ENCODE assay signal across 9 cellular contexts in the genomic region with DNA sequence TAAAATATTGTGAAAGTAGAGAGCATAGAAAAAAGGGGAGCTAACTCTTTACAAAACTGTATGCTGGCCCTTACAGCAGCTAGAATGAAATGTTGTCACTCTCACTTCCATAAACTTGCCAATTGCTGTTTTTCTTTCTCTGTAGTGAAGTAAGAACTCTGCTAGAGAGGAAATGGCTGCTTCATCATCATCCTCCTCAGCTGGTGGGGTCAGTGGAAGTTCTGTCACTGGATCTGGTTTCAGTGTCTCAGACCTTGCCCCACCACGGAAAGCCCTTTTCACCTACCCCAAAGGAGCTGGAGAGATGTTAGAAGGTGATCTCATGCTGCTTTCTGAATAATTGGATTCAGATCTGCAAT. TPM values are rescaled to one million over a fixed set of nuclear protein-coding genes. Genes with fewer than 3 reads are reported as not detected.
DNase-seq lines count a peak whose midpoint lies in the region; ATAC-seq lines count a peak whose summit lies in the region.
"Had no signal": no experiment of that assay in that cellular context is flagged by ENCODE, and none has a peak within 500 bp of the region (broad histone marks: within the 10 kb centered on the region; RNA-seq: fewer than 3 reads in every experiment).

No MANE protein-coding gene starts in this region.

- H3K27me3 Mint-ChIP-seq in activated CD8-positive, alpha-beta T cell treated with anti-CD3 and anti-CD28 coated beads, Interleukin-2, amount 10 ng/mL, durations not matched to agents 7 days and 5 days (ENCODE audit: low read depth): no peaks in the 10 kb centered on the region
- no peaks in the 10 kb centered on the region for H3K27me3 Mint-ChIP-seq in immature natural killer cell (ENCODE audit: low read depth in 3 of 3)
- H3K27me3 Mint-ChIP-seq in stimulated activated naive CD8-positive, alpha-beta T cell treated with anti-CD3 and anti-CD28 coated beads, Interleukin-15, Interleukin-2, amounts not matched to agents 100 ng/mL and 50 ng/mL, for 24 hours: no peaks in the 10 kb centered on the region

- H3K27ac ChIP-seq in Karpas-422 (ENCODE audit: low read length): peak overlapping the region; percentile 3; the same call in 1 of the 2 replicates

- POLR2A ChIA-PET in activated CD8-positive, alpha-beta T cell treated with anti-CD3 and anti-CD28 coated beads, Interleukin-2, amount 10 ng/mL, durations not matched to agents 7 days and 5 days (lab: Charles Lee): interaction anchor here (0.9 to 2.0 kb wide), 5 partner anchors 14 to 84 kb away, joined by 3 to 7 read pairs (median 3); no protein-coding TSS in a partner anchor

- CTCF ChIA-PET in activated CD8-positive, alpha-beta T cell treated with anti-CD3 and anti-CD28 coated beads, Interleukin-2, amount 10 ng/mL, durations not matched to agents 7 days and 5 days (lab: Charles Lee): interaction anchor here (0.7 to 9.2 kb wide), 26 partner anchors 11 to 327 kb away, joined by 3 to 59 read pairs (median 6); a partner anchor contains a TSS

- peaks cover 11% of the 10 kb centered on the region; the same call in 1 of the 2 replicates for H3K36me3 ChIP-seq in Karpas-422 (ENCODE audit: insufficient read depth, low read length)

- peaks cover 51% of the 10 kb centered on the region for H3K4me1 Mint-ChIP-seq in activated CD8-positive, alpha-beta T cell treated with anti-CD3 and anti-CD28 coated beads, Interleukin-2, amount 10 ng/mL, durations not matched to agents 7 days and 5 days (ENCODE audit: low read depth)
- H3K4me1 Mint-ChIP-seq in immature natural killer cell: peaks cover 29 to 45% of the 10 kb centered on the region in 2 donors
- H3K4me1 Mint-ChIP-seq in stimulated activated naive CD8-positive, alpha-beta T cell treated with anti-CD3 and anti-CD28 coated beads, Interleukin-15, Interleukin-2, amounts not matched to agents 100 ng/mL and 50 ng/mL, for 24 hours (ENCODE audit: low read depth): peaks cover 64% of the 10 kb centered on the region

- no peak overlapping the region for H3K9ac ChIP-seq in Karpas-422 (ENCODE audit: low read length)

- no peaks in the 10 kb centered on the region for H3K27me3 ChIP-seq in Karpas-422 (ENCODE audit: low read length)

- in situ Hi-C loops in KBM-7 (cut with MboI; ENCODE audit: low pct_unique_long_range_greater_than_20kb, low sequenced_read_pairs): no loop called here

- peak; percentile 22 for ATAC-seq in activated CD8-positive, alpha-beta T cell treated with anti-CD3 and anti-CD28 coated beads, Interleukin-2, amount 10 ng/mL, durations not matched to agents 7 days and 5 days

- DNase-seq in Karpas-422 (no peak), immature natural killer cell (no peak), KBM-7 (no peak), nucleus accumbens (lab: John Stamatoyannopoulos, UW) (no peak)
- no peak for DNase-seq in activated CD8-positive, alpha-beta T cell treated with anti-CD3 and anti-CD28 coated beads, Interleukin-2, amount 10 ng/mL, durations not matched to agents 7 days and 5 days
- no peak for DNase-seq in stimulated activated naive CD4-positive, alpha-beta T cell treated with Interleukin-2 at 50 U/mL for 16 hours (lab: John Stamatoyannopoulos, UW)
- DNase-seq: NCI-H187 treated with DMSO at 0.1 percent for 48 hours had no signal

- H3K4me3 Mint-ChIP-seq in activated CD8-positive, alpha-beta T cell treated with anti-CD3 and anti-CD28 coated beads, Interleukin-2, amount 10 ng/mL, durations not matched to agents 7 days and 5 days: peak overlapping the region; percentile 24
- no peak overlapping the region for H3K4me3 Mint-ChIP-seq in immature natural killer cell
- H3K4me3 Mint-ChIP-seq in stimulated activated naive CD8-positive, alpha-beta T cell treated with anti-CD3 and anti-CD28 coated beads, Interleukin-15, Interleukin-2, amounts not matched to agents 100 ng/mL and 50 ng/mL, for 24 hours: peak overlapping the region; percentile 68
- H3K4me3 Mint-ChIP-seq: neural crest cell had no signal

- peaks cover 33% of the 10 kb centered on the region for H3K4me1 ChIP-seq in Karpas-422 (ENCODE audit: low read length)

- H3K36me3 Mint-ChIP-seq in activated CD8-positive, alpha-beta T cell treated with anti-CD3 and anti-CD28 coated beads, Interleukin-2, amount 10 ng/mL, durations not matched to agents 7 days and 5 days (ENCODE audit: low read depth): peaks cover 42% of the 10 kb centered on the region
- peaks cover 3 to 15% (median 8%) of the 10 kb centered on the region in 3 donors for H3K36me3 Mint-ChIP-seq in immature natural killer cell
- peaks cover 43% of the 10 kb centered on the region for H3K36me3 Mint-ChIP-seq in stimulated activated naive CD8-positive, alpha-beta T cell treated with anti-CD3 and anti-CD28 coated beads, Interleukin-15, Interleukin-2, amounts not matched to agents 100 ng/mL and 50 ng/mL, for 24 hours (ENCODE audit: low read depth)

- no peak overlapping the region for H3K4me3 ChIP-seq in Karpas-422 (ENCODE audit: low read length)

- H2AFZ ChIP-seq in Karpas-422 (ENCODE audit: low read length): no peak overlapping the region

- H3K79me2 ChIP-seq in Karpas-422 (ENCODE audit: low read length): peaks cover 55% of the 10 kb centered on the region

- no peaks in the 10 kb centered on the region for H3K9me3 ChIP-seq in Karpas-422 (ENCODE audit: low read length)

- peak overlapping the region; percentile 65 for H3K27ac Mint-ChIP-seq in activated CD8-positive, alpha-beta T cell treated with anti-CD3 and anti-CD28 coated beads, Interleukin-2, amount 10 ng/mL, durations not matched to agents 7 days and 5 days
- peak overlapping the region; percentile 27 to 86 (median 64) for H3K27ac Mint-ChIP-seq in immature natural killer cell
- peak overlapping the region; percentile 93 for H3K27ac Mint-ChIP-seq in stimulated activated naive CD8-positive, alpha-beta T cell treated with anti-CD3 and anti-CD28 coated beads, Interleukin-15, Interleukin-2, amounts not matched to agents 100 ng/mL and 50 ng/mL, for 24 hours

- no peaks in the 10 kb centered on the region for H3K9me3 Mint-ChIP-seq in activated CD8-positive, alpha-beta T cell treated with anti-CD3 and anti-CD28 coated beads, Interleukin-2, amount 10 ng/mL, durations not matched to agents 7 days and 5 days (ENCODE audit: insufficient read depth)
- no peaks in the 10 kb centered on the region for H3K9me3 Mint-ChIP-seq in immature natural killer cell
- H3K9me3 Mint-ChIP-seq in stimulated activated naive CD8-positive, alpha-beta T cell treated with anti-CD3 and anti-CD28 coated beads, Interleukin-15, Interleukin-2, amounts not matched to agents 100 ng/mL and 50 ng/mL, for 24 hours: no peaks in the 10 kb centered on the region
- H3K9me3 Mint-ChIP-seq: neural crest cell had no signal

- H4K20me1 ChIP-seq in Karpas-422 (ENCODE audit: insufficient read depth, low read depth, low read length): no peaks in the 10 kb centered on the region; the same call in 1 of the 2 replicates

- no peak overlapping the region for H3K4me2 ChIP-seq in Karpas-422 (ENCODE audit: low read depth, low read length, poor library complexity, severe bottlenecking)

- no peaks in the 10 kb centered on the region for H3K9me2 ChIP-seq in Karpas-422 (replicated peaks; ENCODE audit: insufficient read depth, low read length)

RNA-seq across cellular contexts. Expression of a gene that starts 7.6 kb away (rescaled TPM):
- total RNA-seq in Karpas-422 (2014; rRNA removed; shearing (Covaris generic); ENCODE audit: low replicate concordance): 26.0 and 27.8 TPM in 2 replicates
- total RNA-seq in activated CD8-positive, alpha-beta T cell treated with anti-CD3 and anti-CD28 coated beads, Interleukin-2, amount 10 ng/mL, durations not matched to agents 7 days and 5 days: 10 to 100 TPM; 34.8 to 40.3 TPM
- 10 to 100 TPM; 36.9 to 57.6 (median 40.5) TPM for polyA plus RNA-seq in immature natural killer cell

RNA-seq across cellular contexts. Expression of a gene that starts 7.9 kb away (rescaled TPM):
- total RNA-seq in Karpas-422 (2014; rRNA removed; shearing (Covaris generic); ENCODE audit: low replicate concordance): 90.4 and 129 TPM in 2 replicates
- total RNA-seq in activated CD8-positive, alpha-beta T cell treated with anti-CD3 and anti-CD28 coated beads, Interleukin-2, amount 10 ng/mL, durations not matched to agents 7 days and 5 days: 10 to 100 TPM; 72.9 TPM
- 100 to 1,000 TPM; 291 to 366 (median 328) TPM for polyA plus RNA-seq in immature natural killer cell

RNA-seq across cellular contexts. Expression of a gene that starts 50.0 kb away (rescaled TPM):
- 331 and 583 TPM in 2 replicates for total RNA-seq in Karpas-422 (2014; rRNA removed; shearing (Covaris generic); ENCODE audit: low replicate concordance)
- 100 to 1,000 TPM; 382 to 384 TPM for total RNA-seq in activated CD8-positive, alpha-beta T cell treated with anti-CD3 and anti-CD28 coated beads, Interleukin-2, amount 10 ng/mL, durations not matched to agents 7 days and 5 days
- polyA plus RNA-seq in immature natural killer cell: 100 to 1,000 TPM; 437 to 876 (median 450) TPM

Comparison
In these comparisons a context has a peak if more than half of its experiments do, and no peak if none do; other contexts are left out.
1. H3K4me3 Mint-ChIP-seq: peak in activated CD8-positive, alpha-beta T cell treated with anti-CD3 and anti-CD28 coated beads, Interleukin-2, amount 10 ng/mL, durations not matched to agents 7 days and 5 days (single experiment) and stimulated activated naive CD8-positive, alpha-beta T cell treated with anti-CD3 and anti-CD28 coated beads, Interleukin-15, Interleukin-2, amounts not matched to agents 100 ng/mL and 50 ng/mL, for 24 hours (single experiment); none in immature natural killer cell (0 of 5).
2. Peak in every context shown above with its lines, with median percentiles within 50 percentile points of each other: H3K27ac Mint-ChIP-seq.